8 cellular contexts compared by ENCODE assay signal in genomic region chr12:25436206-25436912, GRCh38.
A peak's percentile ranks its signal among the peaks of the same experiment; 100 is the strongest.
DNase-seq lines count a peak whose midpoint lies in the region; ATAC-seq and TF ChIP-seq lines count a peak whose summit lies in the region.

No MANE protein-coding gene starts in this region.

- peak; percentile 71 for ATAC-seq in GM18909 (IDR thresholded peaks at IDR 0.05; ENCODE audit: poor library complexity, unreplicated experiment)
- no peak for ATAC-seq in GM18861 (IDR thresholded peaks at IDR 0.05; ENCODE audit: unreplicated experiment)

- peak overlapping the region; percentile 15 for H3K4me3 ChIP-seq in brain microvascular endothelial cell (ENCODE audit: low read depth, low read length)

- peak; percentile 78 for TF ChIP-seq CTCF in brain microvascular endothelial cell (IDR thresholded peaks at IDR 0.05; ENCODE audit: low read depth, low read length, missing control alignments)

- H3K27me3 ChIP-seq in brain microvascular endothelial cell (replicated peaks): no peaks in the 10 kb centered on the region

- H3K27ac ChIP-seq in brain microvascular endothelial cell: no peak overlapping the region

- H3K36me3 ChIP-seq in brain microvascular endothelial cell (replicated peaks): no peaks in the 10 kb centered on the region

- in situ Hi-C loops in Caki2 (cut with HindIII; ENCODE audit: low pct_unique_long_range_greater_than_20kb, low sequenced_read_pairs) (no loop called here), brain microvascular endothelial cell (cut with HindIII; ENCODE audit: low pct_ligation_motif_present, low sequenced_read_pairs) (loop anchor here (25.0 kb wide), 1 partner anchor 576 kb away; no protein-coding TSS in a partner anchor)

- DNase-seq in Caki2 (ENCODE audit: low read depth) (peak; percentile 62), HT-29 (ENCODE audit: low spot score) (peak; percentile 71), OCI-M1 (lab: John Stamatoyannopoulos, UW) (peak; percentile 84), brain microvascular endothelial cell (peak; percentile 58), inferior parietal cortex (ENCODE audit: extremely low spot score) (peak; percentile 88), smooth muscle cell of the brain vasculature (ENCODE audit: low read depth, low spot score) (peak; percentile 66)
